ENCODE assay signal across 23 cellular contexts in the genomic region with DNA sequence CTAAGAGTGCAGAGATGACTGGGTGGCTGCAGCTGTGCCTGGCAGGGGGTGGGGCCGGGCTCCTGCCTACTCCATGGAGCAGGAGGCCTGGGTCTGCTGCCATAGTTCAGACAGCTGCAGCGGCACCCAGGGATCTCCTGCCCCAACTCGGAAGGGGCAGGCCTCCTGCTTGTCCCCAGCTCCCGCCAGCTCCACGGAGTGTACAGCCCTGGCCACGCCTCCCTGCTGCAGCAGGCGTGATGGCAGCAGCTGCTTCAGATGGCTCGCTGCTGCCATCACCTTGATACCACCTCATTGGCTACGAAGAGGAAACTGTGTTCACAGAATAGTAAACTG. TPM values are rescaled to one million over a fixed set of nuclear protein-coding genes. Genes with fewer than 3 reads are reported as not detected.
"Had no signal": no experiment of that assay in that cellular context is flagged by ENCODE, and none has a peak within 500 bp of the region (broad histone marks: within the 10 kb centered on the region; RNA-seq: fewer than 3 reads in every experiment).

No MANE protein-coding gene starts in this region.

- H3K27ac ChIP-seq: Peyer's patch had no signal

- H3K36me3 ChIP-seq: Peyer's patch had no signal

- DNase-seq: activated CD4-positive, alpha-beta memory T cell treated with anti-CD3 and anti-CD28 coated beads for 36 hours; activated CD4-positive, alpha-beta T cell treated with anti-CD3 and anti-CD28 coated beads, Interleukin-2, amount 10 ng/mL, durations not matched to agents 7 days and 5 days; activated CD4-positive, CD25-positive, alpha-beta regulatory T cell; activated CD8-positive, alpha-beta memory T cell treated with anti-CD3 and anti-CD28 coated beads for 24 hours; activated gamma-delta T cell treated with Interleukin-2 at 50 U/mL for 16 hours; activated naive CD4-positive, alpha-beta T cell treated with anti-CD3 and anti-CD28 coated beads, Interleukin-2, amount 10 ng/mL, durations not matched to agents 7 days and 5 days; activated naive CD8-positive, alpha-beta T cell treated with anti-CD3 and anti-CD28 coated beads for 36 hours; activated T-cell treated with anti-CD3 and anti-CD28 coated beads, Interleukin-2, amount 50 U/mL, for 4 hours; cerebellar nuclear complex; MM.1S; NCI-H1105 treated with DMSO at 0.1 percent for 48 hours; NCI-H1436 treated with DMSO at 0.1 percent for 48 hours; NCI-H187; NCI-H2081 treated with DMSO at 0.1 percent for 48 hours; NCI-H226; NCI-H510A; NCI-H526 treated with DMSO at 0.1 percent for 48 hours; Peyer's patch; SHP77; T-helper 2 cell; T1000 had no signal

- H3K4me3 ChIP-seq: Peyer's patch had no signal

- H3K27me3 ChIP-seq: Peyer's patch had no signal

- H3K9me3 ChIP-seq: Peyer's patch had no signal

RNA-seq across cellular contexts. Expression of a gene that starts 35.9 kb away (rescaled TPM):
- total RNA-seq: activated CD4-positive, alpha-beta memory T cell treated with anti-CD3 and anti-CD28 coated beads for 36 hours; activated CD4-positive, alpha-beta T cell treated with anti-CD3 and anti-CD28 coated beads, Interleukin-2, amount 10 ng/mL, durations not matched to agents 7 days and 5 days; activated naive CD8-positive, alpha-beta T cell treated with anti-CD3 and anti-CD28 coated beads for 36 hours; activated T-cell treated with anti-CD3 and anti-CD28 coated beads, Interleukin-2, amount 50 U/mL, for 4 hours; cardiac septum; Peyer's patch had no signal
- polyA plus RNA-seq: adipose tissue had no signal
